In the genomic region with DNA sequence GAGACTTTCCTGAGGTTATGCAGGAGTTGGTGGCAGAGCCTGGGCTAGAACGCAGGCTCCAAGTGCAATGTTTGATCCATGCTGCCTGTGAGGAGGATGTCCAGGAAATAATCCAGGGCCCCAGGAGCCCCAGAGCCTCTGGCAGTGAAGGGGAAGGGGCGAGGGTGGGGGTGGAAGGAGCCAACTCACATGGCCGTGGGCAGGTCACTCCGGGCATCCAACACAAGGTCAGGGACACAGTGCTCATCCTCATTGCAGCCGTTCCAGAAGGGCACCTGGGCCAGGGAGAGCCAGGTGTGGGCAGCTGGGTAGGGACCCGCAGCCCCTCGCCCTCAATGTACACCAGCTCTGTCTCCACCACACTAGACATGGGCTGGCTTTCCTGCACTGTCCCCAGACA, we compare ENCODE assay signal across 33 cellular contexts.
"Had no signal": no experiment of that assay in that cellular context is flagged by ENCODE, and none has a peak within 500 bp of the region (broad histone marks: within the 10 kb centered on the region; RNA-seq: fewer than 3 reads in every experiment).

No MANE protein-coding gene starts in this region.

- DNase-seq: activated CD4-positive, alpha-beta memory T cell treated with anti-CD3 and anti-CD28 coated beads, Interleukin-2, amount 10 ng/mL, durations not matched to agents 7 days and 5 days; activated CD4-positive, alpha-beta T cell treated with anti-CD3 and anti-CD28 coated beads for 1 hour; activated CD4-positive, alpha-beta T cell treated with anti-CD3 and anti-CD28 coated beads for 4 hours; activated CD4-positive, alpha-beta T cell treated with anti-CD3 and anti-CD28 coated beads, Interleukin-2, amount 10 ng/mL, durations not matched to agents 7 days and 5 days; activated CD4-positive, alpha-beta T cell treated with anti-CD3 and anti-CD28 coated beads, Interleukin-2, amount 50 U/mL, for 4 hours; activated CD8-positive, alpha-beta memory T cell treated with anti-CD3 and anti-CD28 coated beads, Interleukin-2, amount 50 U/mL, for 48 hours; activated gamma-delta T cell; activated naive CD4-positive, alpha-beta T cell; activated naive CD4-positive, alpha-beta T cell treated with anti-CD3 and anti-CD28 coated beads, Interleukin-2, amount 10 ng/mL, durations not matched to agents 7 days and 5 days; activated naive CD8-positive, alpha-beta T cell treated with anti-CD3 and anti-CD28 coated beads, Interleukin-2, amount 10 ng/mL, durations not matched to agents 7 days and 5 days; activated T-cell treated with anti-CD3 and anti-CD28 coated beads for 4 hours; activated T-cell treated with anti-CD3 and anti-CD28 coated beads, Interleukin-2, amount 50 U/mL, for 24 hours; activated T-cell treated with anti-CD3 and anti-CD28 coated beads, Interleukin-2, amount 50 U/mL, for 72 hours; anterior cingulate cortex; central memory CD4-positive, alpha-beta T cell; cerebellar nuclear complex; dorsolateral prefrontal cortex; effector memory CD4-positive, alpha-beta T cell; endodermal cell; foreskin fibroblast; T-helper 1 cell; T-helper 2 cell had no signal

- H3K4me3 ChIP-seq: breast epithelium, cardiac muscle cell, coronary artery, dorsolateral prefrontal cortex had no signal

- H3K27ac Mint-ChIP-seq: activated CD4-positive, alpha-beta memory T cell treated with anti-CD3 and anti-CD28 coated beads, Interleukin-2, amount 10 ng/mL, durations not matched to agents 7 days and 5 days; activated CD4-positive, alpha-beta T cell treated with anti-CD3 and anti-CD28 coated beads, Interleukin-2, amount 10 ng/mL, durations not matched to agents 7 days and 5 days; activated naive CD4-positive, alpha-beta T cell treated with anti-CD3 and anti-CD28 coated beads, Interleukin-2, amount 10 ng/mL, durations not matched to agents 7 days and 5 days; activated naive CD4-positive, alpha-beta T cell treated with anti-CD3 and anti-CD28 coated beads, Interleukin-2, amount 50 U/mL, for 72 hours; activated naive CD8-positive, alpha-beta T cell treated with anti-CD3 and anti-CD28 coated beads, Interleukin-2, amount 10 ng/mL, durations not matched to agents 7 days and 5 days; activated T-cell treated with anti-CD3 and anti-CD28 coated beads, Interleukin-2, amount 50 U/mL, for 24 hours; activated T-cell treated with anti-CD3 and anti-CD28 coated beads, Interleukin-2, amount 50 U/mL, for 72 hours; endodermal cell; WTC11 had no signal

- H3K4me1 Mint-ChIP-seq: activated CD4-positive, alpha-beta memory T cell treated with anti-CD3 and anti-CD28 coated beads, Interleukin-2, amount 10 ng/mL, durations not matched to agents 7 days and 5 days; endodermal cell had no signal

- H3K27ac ChIP-seq: breast epithelium, cardiac muscle cell, coronary artery, dorsolateral prefrontal cortex, VCaP had no signal

- H3K9me3 Mint-ChIP-seq: activated CD4-positive, alpha-beta memory T cell treated with anti-CD3 and anti-CD28 coated beads, Interleukin-2, amount 10 ng/mL, durations not matched to agents 7 days and 5 days; activated CD4-positive, alpha-beta T cell treated with anti-CD3 and anti-CD28 coated beads, Interleukin-2, amount 10 ng/mL, durations not matched to agents 7 days and 5 days; activated naive CD4-positive, alpha-beta T cell treated with anti-CD3 and anti-CD28 coated beads, Interleukin-2, amount 10 ng/mL, durations not matched to agents 7 days and 5 days; activated naive CD4-positive, alpha-beta T cell treated with anti-CD3 and anti-CD28 coated beads, Interleukin-2, amount 50 U/mL, for 72 hours; activated naive CD8-positive, alpha-beta T cell treated with anti-CD3 and anti-CD28 coated beads, Interleukin-2, amount 10 ng/mL, durations not matched to agents 7 days and 5 days; activated T-cell treated with anti-CD3 and anti-CD28 coated beads, Interleukin-2, amount 50 U/mL, for 24 hours; activated T-cell treated with anti-CD3 and anti-CD28 coated beads, Interleukin-2, amount 50 U/mL, for 72 hours; dendritic cell treated with granulocyte-macrophage colony-stimulating factor and Interleukin-4, amounts not matched to agents 40 ng/mL and 50 ng/mL, for 4 days; endodermal cell; WTC11 had no signal

- H3K9me3 ChIP-seq: breast epithelium had no signal

- H3K27me3 ChIP-seq: breast epithelium, cardiac muscle cell, dorsolateral prefrontal cortex had no signal

- H3K4me3 Mint-ChIP-seq: activated CD4-positive, alpha-beta memory T cell treated with anti-CD3 and anti-CD28 coated beads, Interleukin-2, amount 10 ng/mL, durations not matched to agents 7 days and 5 days; activated CD4-positive, alpha-beta T cell treated with anti-CD3 and anti-CD28 coated beads, Interleukin-2, amount 10 ng/mL, durations not matched to agents 7 days and 5 days; activated naive CD4-positive, alpha-beta T cell treated with anti-CD3 and anti-CD28 coated beads, Interleukin-2, amount 10 ng/mL, durations not matched to agents 7 days and 5 days; activated naive CD8-positive, alpha-beta T cell treated with anti-CD3 and anti-CD28 coated beads, Interleukin-2, amount 10 ng/mL, durations not matched to agents 7 days and 5 days; activated T-cell treated with anti-CD3 and anti-CD28 coated beads, Interleukin-2, amount 50 U/mL, for 24 hours; activated T-cell treated with anti-CD3 and anti-CD28 coated beads, Interleukin-2, amount 50 U/mL, for 72 hours; brain; dendritic cell treated with granulocyte-macrophage colony-stimulating factor and Interleukin-4, amounts not matched to agents 40 ng/mL and 50 ng/mL, for 4 days; endodermal cell; WTC11 had no signal

- H3K4me1 ChIP-seq: breast epithelium had no signal

- ATAC-seq: activated naive CD4-positive, alpha-beta T cell treated with anti-CD3 and anti-CD28 coated beads, Interleukin-2, amount 50 U/mL, for 72 hours; activated T-cell treated with anti-CD3 and anti-CD28 coated beads, Interleukin-2, amount 50 U/mL, for 72 hours; esophagus mucosa; WTC11 had no signal

- H3K27me3 Mint-ChIP-seq: activated CD4-positive, alpha-beta T cell treated with anti-CD3 and anti-CD28 coated beads, Interleukin-2, amount 10 ng/mL, durations not matched to agents 7 days and 5 days; activated naive CD8-positive, alpha-beta T cell treated with anti-CD3 and anti-CD28 coated beads, Interleukin-2, amount 10 ng/mL, durations not matched to agents 7 days and 5 days; activated T-cell treated with anti-CD3 and anti-CD28 coated beads, Interleukin-2, amount 50 U/mL, for 24 hours had no signal

- FAIRE-seq: frontal cortex, TTC549 had no signal

- H3K36me3 Mint-ChIP-seq: activated naive CD4-positive, alpha-beta T cell treated with anti-CD3 and anti-CD28 coated beads, Interleukin-2, amount 10 ng/mL, durations not matched to agents 7 days and 5 days; activated naive CD4-positive, alpha-beta T cell treated with anti-CD3 and anti-CD28 coated beads, Interleukin-2, amount 50 U/mL, for 72 hours; activated naive CD8-positive, alpha-beta T cell treated with anti-CD3 and anti-CD28 coated beads, Interleukin-2, amount 10 ng/mL, durations not matched to agents 7 days and 5 days; brain; WTC11 had no signal

- H3K36me3 ChIP-seq: breast epithelium, cardiac muscle cell had no signal
